In the genomic region with DNA sequence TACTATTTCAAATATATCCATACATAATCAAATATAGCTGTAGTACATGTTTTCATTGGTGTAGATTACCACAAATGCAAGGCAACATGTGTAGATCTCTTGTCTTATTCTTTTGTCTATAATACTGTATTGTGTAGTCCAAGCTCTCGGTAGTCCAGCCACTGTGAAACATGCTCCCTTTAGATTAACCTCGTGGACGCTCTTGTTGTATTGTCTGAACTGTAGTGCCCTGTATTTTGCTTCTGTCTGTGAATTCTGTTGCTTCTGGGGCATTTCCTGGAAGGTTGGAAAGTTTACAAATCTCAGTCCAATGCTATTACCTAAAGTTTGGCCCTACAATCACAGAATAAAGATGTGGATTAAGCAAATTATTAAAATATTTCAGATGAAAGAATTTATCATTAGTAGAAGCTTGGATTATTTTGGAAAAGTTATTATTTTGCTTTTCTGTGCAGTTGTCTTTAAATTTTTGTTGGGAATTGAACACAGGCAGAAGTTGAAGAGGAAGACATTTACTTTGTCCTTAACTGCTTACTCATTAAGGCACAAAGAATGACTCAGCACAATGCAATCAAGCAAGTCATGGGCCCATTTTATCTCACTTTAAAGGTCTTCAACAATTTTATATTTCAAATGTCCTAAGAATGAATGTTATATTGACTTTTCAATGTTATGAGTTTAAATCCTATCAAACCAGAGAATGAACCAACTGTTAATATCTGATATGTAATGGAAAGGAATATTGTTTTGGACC, we compare ENCODE assay signal across 13 cellular contexts.
DNase-seq lines count a peak whose midpoint lies in the region; ATAC-seq, FAIRE-seq and TF ChIP-seq lines count a peak whose summit lies in the region.
"Had no signal": no experiment of that assay in that cellular context is flagged by ENCODE, and none has a peak within 500 bp of the region (broad histone marks: within the 10 kb centered on the region; RNA-seq: fewer than 3 reads in every experiment).

No MANE protein-coding gene starts in this region.

- FAIRE-seq in HepG2 (lab: Jason Lieb, UNC) = peak; percentile 42

- no peak for TF ChIP-seq RAD21 in HepG2 (CRISPR knock-in tag; IDR thresholded peaks at IDR 0.05)

- no peaks in the 10 kb centered on the region for H3K36me3 ChIP-seq in HepG2 (replicated peaks in 1 of 2; ENCODE audit: control insufficient read depth in 1 of 2, insufficient read depth in 2 of 2, low read length in 2 of 2)
- no peaks in the 10 kb centered on the region for H3K36me3 ChIP-seq in right lobe of liver
- no peaks in the 10 kb centered on the region for H3K36me3 ChIP-seq in thyroid gland

- 43% methylated on average over 3 of the region's 3 CpGs for WGBS in HepG2 (ENCODE audit: low lambda C conversion rate)
- 55% methylated on average over 3 of the region's 3 CpGs for WGBS in right lobe of liver (ENCODE audit: insufficient coverage, low coverage, low lambda C conversion rate, missing lambda C conversion rate)
- WGBS in thyroid gland, 2 donors = 62 to 65% methylated on average over 3 of the region's 3 CpGs

- H3K4me2 ChIP-seq in HepG2 (ENCODE audit: low read depth, low read length) = no peak overlapping the region

- H3K27ac ChIP-seq in HepG2 (ENCODE audit: extremely low read length, insufficient read depth, low read length) = no peak overlapping the region
- H3K27ac ChIP-seq in right lobe of liver = no peak overlapping the region
- H3K27ac ChIP-seq in thyroid gland = peak overlapping the region in 2 of 3 donors; percentile 73 to 78

- TF ChIP-seq POLR2A in HepG2 (IDR thresholded peaks at IDR 0.05; ENCODE audit: insufficient read depth in 1 of 2, low read depth in 2 of 2, low read length in 2 of 2) (no peak), right lobe of liver (IDR thresholded peaks at IDR 0.05) (no peak), thyroid gland (IDR thresholded peaks at IDR 0.05) (no peak)

- TF ChIP-seq CTCF in HepG2 (CRISPR knock-in tag; IDR thresholded peaks at IDR 0.05) (no peak), right lobe of liver (IDR thresholded peaks at IDR 0.05) (no peak), thyroid gland (IDR thresholded peaks at IDR 0.05) (no peak)

- no peak for ATAC-seq in HepG2
- ATAC-seq in right lobe of liver = no peak
- no peak for ATAC-seq in HG03442 (IDR thresholded peaks at IDR 0.05; ENCODE audit: unreplicated experiment)

- no TSS peak for BruUV-seq in HepG2 (replicated peaks; lab: Mats Ljungman, UMichigan)

- no peak overlapping the region for H2AFZ ChIP-seq in HepG2 (ENCODE audit: low read length)

- CTCF ChIA-PET in HepG2 (lab: Yijun Ruan, JAX; ENCODE audit: low intra/inter-chr PET ratio, low total read pairs) = no interaction called here

- H3K79me2 ChIP-seq in HepG2 (ENCODE audit: insufficient read depth, low read length) = no peaks in the 10 kb centered on the region

- H4K20me1 ChIP-seq in HepG2 (ENCODE audit: insufficient read depth, low read length) = no peaks in the 10 kb centered on the region

- H3K4me1 ChIP-seq in HepG2 (ENCODE audit: insufficient read depth, low read length) (peaks cover 6% of the 10 kb centered on the region), right lobe of liver (no peaks in the 10 kb centered on the region), thyroid gland (peaks cover 20 to 24% of the 10 kb centered on the region in 2 donors)

- H3K9me3 ChIP-seq in HepG2 (ENCODE audit: low read length) (no peaks in the 10 kb centered on the region), right lobe of liver (no peaks in the 10 kb centered on the region), thyroid gland (no peaks in the 10 kb centered on the region)

- no peak overlapping the region for H3K4me3 ChIP-seq in HepG2 (replicated peaks in 1 of 3; ENCODE audit: insufficient read depth in 1 of 3, low read depth in 2 of 3, low read length in 3 of 3)
- H3K4me3 ChIP-seq in right lobe of liver = no peak overlapping the region
- H3K4me3 ChIP-seq in thyroid gland (replicated peaks in 1 of 3) = no peak overlapping the region

- DNase-seq in HepG2 (ENCODE audit: low spot score) (peak; percentile 6), right lobe of liver (no peak), RPMI7951 (ENCODE audit: low read depth) (peak; percentile 41), fibroblast of peridontal ligament (ENCODE audit: extremely low read depth) (peak; percentile 55), thyroid gland (no peak), NCI-H1694 (lab: John Stamatoyannopoulos, UW) (no peak), NCI-H1436 (lab: John Stamatoyannopoulos, UW) (no peak)
- DNase-seq: activated CD4-positive, CD25-positive, alpha-beta regulatory T cell; activated T-cell treated with anti-CD3 and anti-CD28 coated beads, Interleukin-2, amount 50 U/mL, for 48 hours; NCI-H2227 treated with DMSO at 0.1 percent for 48 hours; retina; SHP77 treated with DMSO at 0.1 percent for 48 hours had no signal

- in situ Hi-C loops in HepG2 (cut with HindIII; ENCODE audit: extremely low pct_ligation_motif_present, low pct_unique_long_range_greater_than_20kb) = no loop called here

- POLR2A ChIA-PET in HepG2 (lab: Yijun Ruan, JAX) = no interaction called here

- H3K9ac ChIP-seq in HepG2 (ENCODE audit: insufficient read depth, low read depth, low read length) = no peak overlapping the region

- intact Hi-C loops in HepG2 (cut with micrococcal nuclease; ENCODE audit: unreplicated experiment) = no loop called here
- intact Hi-C loops in right lobe of liver (cut with DNase I) = no loop called here
- intact Hi-C loops in thyroid gland (cut with DNase I) = no loop called here

- no peak for TF ChIP-seq EP300 in HepG2 (IDR thresholded peaks at IDR 0.05; ENCODE audit: low read depth in 2 of 2, low read length in 2 of 2)
- no peak for TF ChIP-seq EP300 in HepG2 (CRISPR knock-in tag; IDR thresholded peaks at IDR 0.05; ENCODE audit: borderline replicate concordance)

- H3K27me3 ChIP-seq in HepG2 (ENCODE audit: control insufficient read depth in 1 of 2, insufficient read depth in 2 of 2, low read length in 2 of 2) = no peaks in the 10 kb centered on the region
- no peaks in the 10 kb centered on the region for H3K27me3 ChIP-seq in right lobe of liver
- no peaks in the 10 kb centered on the region for H3K27me3 ChIP-seq in thyroid gland

TF ChIP-seq in HepG2, 621 proteins besides CTCF, POLR2A, EP300 and RAD21:
- TF ChIP-seq MED8 (CRISPR knock-in tag; IDR thresholded peaks at IDR 0.05; ENCODE audit: insufficient replicate concordance) = no peak
- no peak for TF ChIP-seq RCOR2 (CRISPR knock-in tag; IDR thresholded peaks at IDR 0.05)
- TF ChIP-seq, protein P1, sequence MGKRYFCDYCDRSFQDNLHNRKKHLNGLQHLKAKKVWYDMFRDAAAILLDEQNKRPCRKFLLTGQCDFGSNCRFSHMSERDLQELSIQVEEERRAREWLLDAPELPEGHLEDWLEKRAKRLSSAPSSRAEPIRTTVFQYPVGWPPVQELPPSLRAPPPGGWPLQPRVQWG (CRISPR knock-in tag; IDR thresholded peaks at IDR 0.05; ENCODE audit: borderline replicate concordance, low read depth) = no peak
- TF ChIP-seq AGO1 (IDR thresholded peaks at IDR 0.05; ENCODE audit: low read depth, low read length, poor library complexity, severe bottlenecking) = no peak
- no peak for TF ChIP-seq DPF2 (CRISPR knock-in tag; IDR thresholded peaks at IDR 0.05; ENCODE audit: borderline replicate concordance, low read depth)
- no peak for TF ChIP-seq ZNF124 (CRISPR knock-in tag; IDR thresholded peaks at IDR 0.05)
- TF ChIP-seq, protein P2, sequence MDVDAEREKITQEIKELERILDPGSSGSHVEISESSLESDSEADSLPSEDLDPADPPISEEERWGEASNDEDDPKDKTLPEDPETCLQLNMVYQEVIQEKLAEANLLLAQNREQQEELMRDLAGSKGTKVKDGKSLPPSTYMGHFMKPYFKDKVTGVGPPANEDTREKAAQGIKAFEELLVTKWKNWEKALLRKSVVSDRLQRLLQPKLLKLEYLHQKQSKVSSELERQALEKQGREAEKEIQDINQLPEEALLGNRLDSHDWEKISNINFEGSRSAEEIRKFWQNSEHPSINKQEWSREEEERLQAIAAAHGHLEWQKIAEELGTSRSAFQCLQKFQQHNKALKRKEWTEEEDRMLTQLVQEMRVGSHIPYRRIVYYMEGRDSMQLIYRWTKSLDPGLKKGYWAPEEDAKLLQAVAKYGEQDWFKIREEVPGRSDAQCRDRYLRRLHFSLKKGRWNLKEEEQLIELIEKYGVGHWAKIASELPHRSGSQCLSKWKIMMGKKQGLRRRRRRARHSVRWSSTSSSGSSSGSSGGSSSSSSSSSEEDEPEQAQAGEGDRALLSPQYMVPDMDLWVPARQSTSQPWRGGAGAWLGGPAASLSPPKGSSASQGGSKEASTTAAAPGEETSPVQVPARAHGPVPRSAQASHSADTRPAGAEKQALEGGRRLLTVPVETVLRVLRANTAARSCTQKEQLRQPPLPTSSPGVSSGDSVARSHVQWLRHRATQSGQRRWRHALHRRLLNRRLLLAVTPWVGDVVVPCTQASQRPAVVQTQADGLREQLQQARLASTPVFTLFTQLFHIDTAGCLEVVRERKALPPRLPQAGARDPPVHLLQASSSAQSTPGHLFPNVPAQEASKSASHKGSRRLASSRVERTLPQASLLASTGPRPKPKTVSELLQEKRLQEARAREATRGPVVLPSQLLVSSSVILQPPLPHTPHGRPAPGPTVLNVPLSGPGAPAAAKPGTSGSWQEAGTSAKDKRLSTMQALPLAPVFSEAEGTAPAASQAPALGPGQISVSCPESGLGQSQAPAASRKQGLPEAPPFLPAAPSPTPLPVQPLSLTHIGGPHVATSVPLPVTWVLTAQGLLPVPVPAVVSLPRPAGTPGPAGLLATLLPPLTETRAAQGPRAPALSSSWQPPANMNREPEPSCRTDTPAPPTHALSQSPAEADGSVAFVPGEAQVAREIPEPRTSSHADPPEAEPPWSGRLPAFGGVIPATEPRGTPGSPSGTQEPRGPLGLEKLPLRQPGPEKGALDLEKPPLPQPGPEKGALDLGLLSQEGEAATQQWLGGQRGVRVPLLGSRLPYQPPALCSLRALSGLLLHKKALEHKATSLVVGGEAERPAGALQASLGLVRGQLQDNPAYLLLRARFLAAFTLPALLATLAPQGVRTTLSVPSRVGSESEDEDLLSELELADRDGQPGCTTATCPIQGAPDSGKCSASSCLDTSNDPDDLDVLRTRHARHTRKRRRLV (CRISPR knock-in tag; IDR thresholded peaks at IDR 0.05) = no peak
- peak; percentile 83 for TF ChIP-seq MAFF (IDR thresholded peaks at IDR 0.05; ENCODE audit: low read depth, low read length)
- no peak for TF ChIP-seq HOXA7 (CRISPR knock-in tag; IDR thresholded peaks at IDR 0.05)
- TF ChIP-seq NFE2L2 (IDR thresholded peaks at IDR 0.05; ENCODE audit: low read length) = peak; percentile 95
- peak; percentile 79 to 86 for TF ChIP-seq MAFK (conservative IDR thresholded peaks at IDR 0.05 in 1 of 2, IDR thresholded peaks at IDR 0.05 in 1 of 2; ENCODE audit: low read length in 2 of 2)

Comparison
In these comparisons a context has a peak if more than half of its experiments do, and no peak if none do; other contexts are left out.
1. DNase-seq: peak in HepG2 (single experiment), RPMI7951 (single experiment) and fibroblast of peridontal ligament (single experiment); none in right lobe of liver (0 of 3), thyroid gland (0 of 2), NCI-H1694 (single experiment) and NCI-H1436 (single experiment).
2. H3K27ac ChIP-seq: peak in thyroid gland (2 of 3); none in HepG2 (single experiment) and right lobe of liver (0 of 3).